In genomic region chr9:125963932-125964331, GRCh38 we compare ENCODE assay signal across 2 cellular contexts.
TF ChIP-seq lines count a peak whose summit lies in the region.

No MANE protein-coding gene starts in this region.

TF ChIP-seq in GM23338, 12 proteins besides CTCF, POLR2A, EP300 and RAD21:
- TF ChIP-seq ZNF462 (CRISPR knock-in tag; IDR thresholded peaks at IDR 0.05) (no peak), EZH2 (IDR thresholded peaks at IDR 0.05; ENCODE audit: low read depth, unreplicated experiment) (no peak), REST (IDR thresholded peaks at IDR 0.05; ENCODE audit: unreplicated experiment) (no peak), JUNB (IDR thresholded peaks at IDR 0.05; ENCODE audit: unreplicated experiment) (no peak), POLR2AphosphoS5 (IDR thresholded peaks at IDR 0.05; ENCODE audit: low read depth) (no peak), ZNF114 (CRISPR knock-in tag; IDR thresholded peaks at IDR 0.05) (no peak), ETS1 (IDR thresholded peaks at IDR 0.05) (no peak), ZNF331 (CRISPR knock-in tag; IDR thresholded peaks at IDR 0.05; ENCODE audit: low read depth) (no peak), STAT1 (IDR thresholded peaks at IDR 0.05; ENCODE audit: unreplicated experiment) (no peak)

TF ChIP-seq in GM12878, 131 proteins besides CTCF, POLR2A, EP300 and RAD21:
- TF ChIP-seq RUNX3 (IDR thresholded peaks at IDR 0.05; ENCODE audit: low read length): peak; percentile 27; the same call in 1 of the 2 replicates
- TF ChIP-seq RFX5 (IDR thresholded peaks at IDR 0.05; ENCODE audit: low read depth, low read length): no peak
- TF ChIP-seq ASH2L (IDR thresholded peaks at IDR 0.05; ENCODE audit: borderline replicate concordance, low read depth): no peak
- TF ChIP-seq NKRF (conservative IDR thresholded peaks at IDR 0.05): no peak
- peak; percentile 19; the same call in 1 of the 2 replicates for TF ChIP-seq SPI1 (IDR thresholded peaks at IDR 0.05; ENCODE audit: borderline replicate concordance, insufficient read depth, low read depth, low read length)
- peak; percentile 26; the same call in 1 of the 2 replicates for TF ChIP-seq JUNB (IDR thresholded peaks at IDR 0.05)
